11 cellular contexts compared by ENCODE assay signal in the genomic region with DNA sequence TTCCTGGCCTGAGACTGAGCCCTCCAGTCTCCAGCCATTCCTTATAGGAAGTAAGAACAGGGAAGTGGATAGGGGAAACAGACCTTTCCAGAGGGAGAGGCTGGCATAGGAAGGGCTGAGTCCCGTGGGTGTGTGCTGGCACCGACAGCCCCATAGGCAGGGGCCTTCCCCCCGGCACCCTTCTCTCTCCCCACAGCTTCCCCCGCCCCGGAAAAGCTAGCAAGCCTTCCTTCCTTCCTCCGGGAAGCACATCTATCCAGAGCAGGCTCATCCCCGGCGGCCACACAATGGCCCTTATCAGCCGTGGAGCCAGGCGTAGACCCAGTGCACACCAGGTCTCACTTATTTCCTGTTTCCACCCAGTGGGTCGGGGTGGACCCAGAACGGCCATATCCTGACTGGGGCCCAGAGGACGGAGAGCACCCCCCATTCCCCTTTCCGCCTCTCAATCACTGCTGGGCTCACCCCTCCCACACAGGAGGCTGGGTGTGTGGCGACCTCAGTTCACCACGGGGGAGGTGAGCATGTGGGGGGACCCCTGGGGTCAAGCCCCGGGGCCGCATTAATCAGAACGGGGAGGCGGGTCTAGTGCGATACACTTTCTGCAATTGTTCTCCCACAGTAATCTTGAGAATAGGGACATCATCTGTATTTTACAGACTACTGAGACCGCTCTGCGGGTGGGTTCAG. TPM values are rescaled to one million over a fixed set of nuclear protein-coding genes. Genes with fewer than 3 reads are reported as not detected.
A peak's percentile ranks its signal among the peaks of the same experiment; 100 is the strongest.
DNase-seq lines count a peak whose midpoint lies in the region; ATAC-seq, FAIRE-seq and TF ChIP-seq lines count a peak whose summit lies in the region.
"Had no signal": no experiment of that assay in that cellular context is flagged by ENCODE, and none has a peak within 500 bp of the region (broad histone marks: within the 10 kb centered on the region; RNA-seq: fewer than 3 reads in every experiment).

No MANE protein-coding gene starts in this region.

- no peaks in the 10 kb centered on the region for H4K20me1 ChIP-seq in HepG2 (ENCODE audit: insufficient read depth, low read length)

- POLR2A ChIA-PET in HepG2 (lab: Yijun Ruan, JAX): interaction anchor here (1.4 to 2.4 kb wide), 3 partner anchors 22 to 137 kb away, joined by 4 to 19 read pairs (median 4); a partner anchor contains a TSS

- in situ Hi-C loops in HepG2 (cut with HindIII; ENCODE audit: extremely low pct_ligation_motif_present, low pct_unique_long_range_greater_than_20kb): no loop called here

- no peaks in the 10 kb centered on the region for H3K9me3 ChIP-seq in ES-I3 (ENCODE audit: control insufficient read depth, insufficient read depth, low read length)
- H3K9me3 ChIP-seq in HepG2 (ENCODE audit: low read length): no peaks in the 10 kb centered on the region
- H3K9me3 ChIP-seq in small intestine (ENCODE audit: control insufficient read depth, low read depth): no peaks in the 10 kb centered on the region

- H3K4me1 ChIP-seq in ES-I3 (ENCODE audit: insufficient read depth, low read length) (peaks cover 24% of the 10 kb centered on the region; the same call in 1 of the 2 replicates), HepG2 (ENCODE audit: insufficient read depth, low read length) (peaks cover 39% of the 10 kb centered on the region), small intestine (ENCODE audit: control insufficient read depth in 2 of 2, insufficient read depth in 1 of 2, low read depth in 1 of 2, low read length in 1 of 2) (peaks cover 0 to 5% of the 10 kb centered on the region in 2 donors)

- TF ChIP-seq RAD21 in HepG2 (CRISPR knock-in tag; IDR thresholded peaks at IDR 0.05): no peak

- H3K27ac ChIP-seq in adipose tissue (ENCODE audit: low read depth, low read length) (peak overlapping the region; percentile 34), HepG2 (ENCODE audit: extremely low read length, insufficient read depth, low read length) (no peak overlapping the region), small intestine (ENCODE audit: low read depth in 1 of 2, low read length in 1 of 2) (peak overlapping the region in 1 of 2 donors; percentile 9)

- no peaks in the 10 kb centered on the region; the same call in 1 of the 2 replicates for H3K36me3 ChIP-seq in ES-I3 (ENCODE audit: insufficient read depth, low read length)
- H3K36me3 ChIP-seq in HepG2 (replicated peaks in 1 of 2; ENCODE audit: control insufficient read depth in 1 of 2, insufficient read depth in 2 of 2, low read length in 2 of 2): no peaks in the 10 kb centered on the region
- H3K36me3 ChIP-seq in small intestine (ENCODE audit: control insufficient read depth in 2 of 2, insufficient read depth in 2 of 2, low read length in 2 of 2): peaks cover 0 to 5% of the 10 kb centered on the region in 2 donors

- CTCF ChIA-PET in HepG2 (lab: Yijun Ruan, JAX; ENCODE audit: low intra/inter-chr PET ratio, low total read pairs): no interaction called here

- TF ChIP-seq CTCF in HepG2 (CRISPR knock-in tag; IDR thresholded peaks at IDR 0.05): no peak

- TF ChIP-seq POLR2A in HepG2 (IDR thresholded peaks at IDR 0.05; ENCODE audit: insufficient read depth in 1 of 2, low read depth in 2 of 2, low read length in 2 of 2): no peak

- no peak for TF ChIP-seq EP300 in HepG2 (IDR thresholded peaks at IDR 0.05; ENCODE audit: low read depth in 2 of 2, low read length in 2 of 2)
- no peak for TF ChIP-seq EP300 in HepG2 (CRISPR knock-in tag; IDR thresholded peaks at IDR 0.05; ENCODE audit: borderline replicate concordance)

- H3K79me2 ChIP-seq in HepG2 (ENCODE audit: insufficient read depth, low read length): peaks cover 13% of the 10 kb centered on the region

- FAIRE-seq in HepG2 (lab: Jason Lieb, UNC): no peak
- FAIRE-seq in small intestine (lab: Jason Lieb, UNC): no peak

- BruUV-seq in HepG2 (replicated peaks; lab: Mats Ljungman, UMichigan): no TSS peak

- H3K4me3 ChIP-seq in HepG2 (replicated peaks in 1 of 3; ENCODE audit: insufficient read depth in 1 of 3, low read depth in 2 of 3, low read length in 3 of 3) (no peak overlapping the region), small intestine (ENCODE audit: low read depth in 1 of 2, low read length in 2 of 2) (no peak overlapping the region)

- H3K9ac ChIP-seq in ES-I3 (ENCODE audit: low read depth, low read length): 0 out of 2 replicates have a peak overlapping the region, but pooled peaks have one; percentile 9
- H3K9ac ChIP-seq in HepG2 (ENCODE audit: insufficient read depth, low read depth, low read length): no peak overlapping the region

- H2AFZ ChIP-seq in HepG2 (ENCODE audit: low read length): no peak overlapping the region

- 38 to 65% (median 39%) methylated on average over 20 to 23 of the region's 23 CpGs for WGBS in adipose tissue, 3 donors
- 87% methylated on average over 12 of the region's 23 CpGs for WGBS in HepG2 (ENCODE audit: low lambda C conversion rate)
- 56 to 60% (median 59%) methylated on average over 23 of the region's 23 CpGs for WGBS in small intestine, 3 donors

- peak overlapping the region; percentile 99; the same call in 1 of the 2 replicates for H3K4me2 ChIP-seq in HepG2 (ENCODE audit: low read depth, low read length)

- intact Hi-C loops in HepG2 (cut with micrococcal nuclease; ENCODE audit: unreplicated experiment): no loop called here

- no peak for ATAC-seq in HepG2
- no peak for ATAC-seq in HG03045 (IDR thresholded peaks at IDR 0.05; ENCODE audit: unreplicated experiment)

- H3K27me3 ChIP-seq in HepG2 (ENCODE audit: control insufficient read depth in 1 of 2, insufficient read depth in 2 of 2, low read length in 2 of 2): no peaks in the 10 kb centered on the region; a peak in 1 of 5 replicates
- no peaks in the 10 kb centered on the region for H3K27me3 ChIP-seq in small intestine (ENCODE audit: control insufficient read depth in 2 of 2, insufficient read depth in 2 of 2, low read length in 2 of 2)

- DNase-seq in HepG2 (ENCODE audit: low spot score) (no peak), small intestine (peak; percentile 40), NCI-H2107 (lab: John Stamatoyannopoulos, UW) (no peak)
- no peak for DNase-seq in stimulated activated CD4-positive, alpha-beta T cell treated with anti-CD3 and anti-CD28 coated beads, Interleukin-1b, Interleukin-23, amount 100 ng/mL, for 48 hours
- no peak for DNase-seq in activated T-cell treated with anti-CD3 and anti-CD28 coated beads, Interleukin-2, amount 50 U/mL, for 1 hour
- DNase-seq: hippocampal formation; NCI-H2029; stimulated activated CD8-positive, alpha-beta memory T cell treated with anti-CD3 and anti-CD28 coated beads, Interleukin-4, amount 100 ng/mL, for 48 hours had no signal

RNA-seq across cellular contexts. Expression of a gene that starts 0.9 kb away (rescaled TPM):
- 100 to 1,000 TPM in 2 of 3 donors, 10 to 100 TPM in 1; 76.1 to 339 (median 135) TPM for polyA plus RNA-seq in adipose tissue
- 22.7 and 27.9 TPM in 2 replicates for total RNA-seq in HepG2 (2016; rRNA removed; fragmentation: Illumina TruSeq; extraction: Trizol)
- 4.3 and 4.7 TPM in 2 replicates for total RNA-seq in HepG2 (2016; cell fraction: cytosol; rRNA removed; fragmentation: Illumina TruSeq; extraction: Trizol; ENCODE audit: low read depth)
- total RNA-seq in HepG2 (2016; cell fraction: insoluble cytoplasmic fraction; rRNA removed; fragmentation: Illumina TruSeq; extraction: Trizol): 22.1 and 22.8 TPM in 2 replicates
- 12.6 and 13.8 TPM in 2 replicates for total RNA-seq in HepG2 (2016; cell fraction: membrane; rRNA removed; fragmentation: Illumina TruSeq; extraction: Trizol)
- total RNA-seq in HepG2 (2016; cell fraction: nucleus; rRNA removed; fragmentation: Illumina TruSeq; extraction: Trizol): 16.9 TPM in 2 replicates
- 40.8 and 59.8 TPM in 2 replicates for polyA plus RNA-seq in HepG2 (2011; rRNA removed)
- 29.8 and 37.1 TPM in 2 replicates for polyA plus RNA-seq in HepG2 (2011; cell fraction: cytosol; rRNA removed)
- polyA plus RNA-seq in HepG2 (2011; cell fraction: nucleus; rRNA removed): 69.2 and 76.6 TPM in 2 replicates
- 26.4 and 32.7 TPM in 2 replicates for polyA plus RNA-seq in HepG2 (2012)
- polyA plus RNA-seq in HepG2 (2016; cell fraction: cytosol; fragmentation: Illumina TruSeq; extraction: Trizol; ENCODE audit: low read depth): 3.1 and 3.2 TPM in 2 replicates
- polyA plus RNA-seq in HepG2 (2016; cell fraction: insoluble cytoplasmic fraction; fragmentation: Illumina TruSeq; extraction: Trizol; ENCODE audit: low read depth): 24.4 and 30.4 TPM in 2 replicates
- 10.0 and 10.4 TPM in 2 replicates for polyA plus RNA-seq in HepG2 (2016; cell fraction: membrane; fragmentation: Illumina TruSeq; extraction: Trizol; ENCODE audit: low read depth)
- polyA plus RNA-seq in HepG2 (2016; cell fraction: nucleus; fragmentation: Illumina TruSeq; extraction: Trizol; ENCODE audit: insufficient read depth, low read depth): 33.4 and 38.4 TPM in 2 replicates
- 118 and 247 TPM in 2 replicates for polyA minus RNA-seq in HepG2 (2011; rRNA and poly(A)+ RNA removed; ENCODE audit: low replicate concordance)
- polyA minus RNA-seq in HepG2 (2011; cell fraction: cytosol; rRNA and poly(A)+ RNA removed): 37.2 and 50.5 TPM in 2 replicates
- polyA minus RNA-seq in HepG2 (2011; cell fraction: nucleus; rRNA and poly(A)+ RNA removed): 49.2 and 53.7 TPM in 2 replicates
- 10 to 100 TPM; 51.1 to 67.1 (median 58.7) TPM for polyA plus RNA-seq in small intestine

RNA-seq across cellular contexts. Expression of a gene that starts 23.0 kb away (rescaled TPM):
- polyA plus RNA-seq in adipose tissue (10 to 100 TPM; 21.9 to 88.5 (median 41.5) TPM), HepG2 (2011; rRNA removed) (9.3 and 9.6 TPM in 2 replicates), small intestine (10 to 100 TPM; 21.8 to 28.1 (median 26.8) TPM)
- total RNA-seq in HepG2 (2016; rRNA removed; fragmentation: Illumina TruSeq; extraction: Trizol): 4.3 and 4.8 TPM in 2 replicates
- total RNA-seq in HepG2 (2016; cell fraction: cytosol; rRNA removed; fragmentation: Illumina TruSeq; extraction: Trizol; ENCODE audit: low read depth): 1.1 and 1.2 TPM in 2 replicates
- total RNA-seq in HepG2 (2016; cell fraction: insoluble cytoplasmic fraction; rRNA removed; fragmentation: Illumina TruSeq; extraction: Trizol): 3.0 and 4.9 TPM in 2 replicates
- total RNA-seq in HepG2 (2016; cell fraction: membrane; rRNA removed; fragmentation: Illumina TruSeq; extraction: Trizol): 3.8 TPM in 2 replicates
- 2.6 and 3.9 TPM in 2 replicates for total RNA-seq in HepG2 (2016; cell fraction: nucleus; rRNA removed; fragmentation: Illumina TruSeq; extraction: Trizol)
- polyA plus RNA-seq in HepG2 (2011; cell fraction: cytosol; rRNA removed): 7.3 and 11.5 TPM in 2 replicates
- 14.7 and 18.6 TPM in 2 replicates for polyA plus RNA-seq in HepG2 (2011; cell fraction: nucleus; rRNA removed)
- polyA plus RNA-seq in HepG2 (2012): 4.4 and 6.6 TPM in 2 replicates
- 1.7 and 3.1 TPM in 2 replicates for polyA plus RNA-seq in HepG2 (2016; cell fraction: cytosol; fragmentation: Illumina TruSeq; extraction: Trizol; ENCODE audit: low read depth)
- 3.3 and 4.8 TPM in 2 replicates for polyA plus RNA-seq in HepG2 (2016; cell fraction: insoluble cytoplasmic fraction; fragmentation: Illumina TruSeq; extraction: Trizol; ENCODE audit: low read depth)
- polyA plus RNA-seq in HepG2 (2016; cell fraction: membrane; fragmentation: Illumina TruSeq; extraction: Trizol; ENCODE audit: low read depth): 3.5 and 4.2 TPM in 2 replicates
- 8.4 and 9.9 TPM in 2 replicates for polyA plus RNA-seq in HepG2 (2016; cell fraction: nucleus; fragmentation: Illumina TruSeq; extraction: Trizol; ENCODE audit: insufficient read depth, low read depth)
- polyA minus RNA-seq in HepG2 (2011; rRNA and poly(A)+ RNA removed; ENCODE audit: low replicate concordance): 26.2 and 71.2 TPM in 2 replicates
- 6.0 and 7.6 TPM in 2 replicates for polyA minus RNA-seq in HepG2 (2011; cell fraction: cytosol; rRNA and poly(A)+ RNA removed)
- 11.9 and 12.7 TPM in 2 replicates for polyA minus RNA-seq in HepG2 (2011; cell fraction: nucleus; rRNA and poly(A)+ RNA removed)

RNA-seq across cellular contexts. Expression of a gene that starts 37.4 kb away (rescaled TPM):
- polyA plus RNA-seq in adipose tissue: 10 to 100 TPM; 15.8 to 62.3 (median 45.5) TPM
- 54.2 and 66.2 TPM in 2 replicates for total RNA-seq in HepG2 (2016; rRNA removed; fragmentation: Illumina TruSeq; extraction: Trizol)
- total RNA-seq in HepG2 (2016; cell fraction: cytosol; rRNA removed; fragmentation: Illumina TruSeq; extraction: Trizol; ENCODE audit: low read depth): 6.4 and 7.7 TPM in 2 replicates
- 55.2 and 65.5 TPM in 2 replicates for total RNA-seq in HepG2 (2016; cell fraction: insoluble cytoplasmic fraction; rRNA removed; fragmentation: Illumina TruSeq; extraction: Trizol)
- 35.0 and 35.8 TPM in 2 replicates for total RNA-seq in HepG2 (2016; cell fraction: membrane; rRNA removed; fragmentation: Illumina TruSeq; extraction: Trizol)
- 21.6 and 23.7 TPM in 2 replicates for total RNA-seq in HepG2 (2016; cell fraction: nucleus; rRNA removed; fragmentation: Illumina TruSeq; extraction: Trizol)
- 42.3 and 47.4 TPM in 2 replicates for polyA plus RNA-seq in HepG2 (2011; rRNA removed)
- 32.4 and 45.6 TPM in 2 replicates for polyA plus RNA-seq in HepG2 (2011; cell fraction: cytosol; rRNA removed)
- polyA plus RNA-seq in HepG2 (2011; cell fraction: nucleus; rRNA removed): 7.9 and 11.0 TPM in 2 replicates
- polyA plus RNA-seq in HepG2 (2012): 27.3 and 28.9 TPM in 2 replicates
- 3.5 and 3.6 TPM in 2 replicates for polyA plus RNA-seq in HepG2 (2016; cell fraction: cytosol; fragmentation: Illumina TruSeq; extraction: Trizol; ENCODE audit: low read depth)
- polyA plus RNA-seq in HepG2 (2016; cell fraction: insoluble cytoplasmic fraction; fragmentation: Illumina TruSeq; extraction: Trizol; ENCODE audit: low read depth): 56.6 and 59.0 TPM in 2 replicates
- 19.4 and 19.8 TPM in 2 replicates for polyA plus RNA-seq in HepG2 (2016; cell fraction: membrane; fragmentation: Illumina TruSeq; extraction: Trizol; ENCODE audit: low read depth)
- 30.2 and 30.5 TPM in 2 replicates for polyA plus RNA-seq in HepG2 (2016; cell fraction: nucleus; fragmentation: Illumina TruSeq; extraction: Trizol; ENCODE audit: insufficient read depth, low read depth)
- polyA minus RNA-seq in HepG2 (2011; rRNA and poly(A)+ RNA removed; ENCODE audit: low replicate concordance): 31.9 and 49.0 TPM in 2 replicates
- 31.0 and 34.3 TPM in 2 replicates for polyA minus RNA-seq in HepG2 (2011; cell fraction: cytosol; rRNA and poly(A)+ RNA removed)
- polyA minus RNA-seq in HepG2 (2011; cell fraction: nucleus; rRNA and poly(A)+ RNA removed): 13.8 and 19.4 TPM in 2 replicates
- 10 to 100 TPM; 31.2 to 42.9 (median 41.6) TPM for polyA plus RNA-seq in small intestine
